ENCODE assay signal across 18 cellular contexts in genomic region chr1:153506386-153506785, GRCh38. TPM values are rescaled to one million over a fixed set of nuclear protein-coding genes. Genes with fewer than 3 reads are reported as not detected.
DNase-seq lines count a peak whose midpoint lies in the region; ATAC-seq and TF ChIP-seq lines count a peak whose summit lies in the region.
"Had no signal": no experiment of that assay in that cellular context is flagged by ENCODE, and none has a peak within 500 bp of the region (broad histone marks: within the 10 kb centered on the region; RNA-seq: fewer than 3 reads in every experiment).

No MANE protein-coding gene starts in this region.

- POLR2A ChIA-PET in SK-N-SH (lab: Yijun Ruan, JAX) = no interaction called here

- no peak overlapping the region for H3K9ac ChIP-seq in SK-N-SH

- CTCF ChIA-PET in SK-N-SH (lab: Yijun Ruan, JAX) = interaction anchor here (1.2 to 18.0 kb wide), 3 partner anchors 12 to 112 kb away, joined by 3 to 283 read pairs (median 22); no protein-coding TSS in a partner anchor

- intact Hi-C loops in ovary (cut with DNase I) = no loop called here

- no peak for TF ChIP-seq RAD21 in SK-N-SH (IDR thresholded peaks at IDR 0.05; ENCODE audit: low read length)

- DNase-seq in SK-N-SH = no peak
- DNase-seq in ovary = peak; percentile 46 to 75 (median 68)
- DNase-seq in kidney glomerular epithelial cell (lab: John Stamatoyannopoulos, UW) = no peak
- DNase-seq: activated naive CD4-positive, alpha-beta T cell treated with Interleukin-2 at 50 U/mL for 16 hours; DMS153; NCI-H1092 treated with DMSO at 0.1 percent for 48 hours; NCI-H2171; stimulated activated CD4-positive, alpha-beta T cell treated with anti-CD3 and anti-CD28 coated beads, Interleukin-12 subunit alpha, Interleukin-12 subunit beta, amount 100 ng/mL, for 4 hours; T-helper 2 cell had no signal

- TF ChIP-seq EP300 in SK-N-SH (IDR thresholded peaks at IDR 0.05; ENCODE audit: borderline replicate concordance in 1 of 2, low read depth in 1 of 2, low read length in 1 of 2) (no peak), gastroesophageal sphincter (IDR thresholded peaks at IDR 0.05) (no peak), ovary (IDR thresholded peaks at IDR 0.05) (no peak)

- no peak overlapping the region for H2AFZ ChIP-seq in SK-N-SH (ENCODE audit: low read depth)

- H3K27ac ChIP-seq in SK-N-SH (ENCODE audit: low read depth in 2 of 2, low read length in 1 of 2) = peak overlapping the region in 1 of 2 experiments; percentile 86; a peak in 3 of 4 replicates
- H3K27ac ChIP-seq in gastroesophageal sphincter = peak overlapping the region; percentile 43 to 88 (median 82)
- H3K27ac ChIP-seq in ovary = peak overlapping the region; percentile 40 to 46
- peak overlapping the region; percentile 13 for H3K27ac ChIP-seq in urinary bladder (ENCODE audit: low read depth)
- H3K27ac ChIP-seq: 22Rv1 had no signal

- no peak overlapping the region for H3K4me3 ChIP-seq in SK-N-SH (ENCODE audit: low read depth in 2 of 2, low read length in 1 of 2)
- H3K4me3 ChIP-seq in gastroesophageal sphincter = no peak overlapping the region
- no peak overlapping the region for H3K4me3 ChIP-seq in ovary
- no peak overlapping the region for H3K4me3 ChIP-seq in urinary bladder (ENCODE audit: low read depth, low read length)
- H3K4me3 ChIP-seq: lung had no signal

- H4K20me1 ChIP-seq in SK-N-SH (ENCODE audit: insufficient read depth) = no peaks in the 10 kb centered on the region

- 95% methylated on average over 5 of the region's 5 CpGs for WGBS in SK-N-SH (ENCODE audit: low lambda C conversion rate)
- WGBS in gastroesophageal sphincter (ENCODE audit: low coverage in 1 of 2), 2 donors = 53 to 65% methylated on average over 2 to 5 of the region's 5 CpGs
- WGBS in ovary, 3 donors = 28 to 31% (median 29%) methylated on average over 5 of the region's 5 CpGs
- 72% methylated on average over 5 of the region's 5 CpGs for WGBS in urinary bladder

- TF ChIP-seq CTCF in SK-N-SH (IDR thresholded peaks at IDR 0.05) (no peak), gastroesophageal sphincter (IDR thresholded peaks at IDR 0.05) (no peak), ovary (IDR thresholded peaks at IDR 0.05) (no peak)

- H3K4me2 ChIP-seq in SK-N-SH = peak overlapping the region; percentile 57

- peaks cover 7 to 20% of the 10 kb centered on the region in 2 experiments; a peak in 3 of 4 replicates for H3K4me1 ChIP-seq in SK-N-SH (ENCODE audit: control insufficient read depth in 1 of 2, insufficient read depth in 2 of 2, low read depth in 1 of 2, low read length in 1 of 2)
- peaks cover 3 to 36% (median 18%) of the 10 kb centered on the region in 3 donors for H3K4me1 ChIP-seq in gastroesophageal sphincter
- H3K4me1 ChIP-seq in ovary (ENCODE audit: insufficient read depth) = peaks cover 18% of the 10 kb centered on the region
- no peaks in the 10 kb centered on the region for H3K4me1 ChIP-seq in urinary bladder (ENCODE audit: insufficient read depth)

- no peaks in the 10 kb centered on the region for H3K79me2 ChIP-seq in SK-N-SH (ENCODE audit: insufficient read depth)

- no peak for TF ChIP-seq POLR2A in gastroesophageal sphincter (IDR thresholded peaks at IDR 0.05)
- no peak for TF ChIP-seq POLR2A in ovary (IDR thresholded peaks at IDR 0.05)

- H3F3A ChIP-seq in SK-N-SH (replicated peaks; ENCODE audit: insufficient read depth) = peaks cover 26% of the 10 kb centered on the region

- no peaks in the 10 kb centered on the region for H3K36me3 ChIP-seq in SK-N-SH (replicated peaks in 1 of 2; ENCODE audit: control insufficient read depth in 1 of 2, insufficient read depth in 2 of 2, low read length in 1 of 2)
- H3K36me3 ChIP-seq in gastroesophageal sphincter = no peaks in the 10 kb centered on the region
- no peaks in the 10 kb centered on the region for H3K36me3 ChIP-seq in ovary
- H3K36me3 ChIP-seq in urinary bladder (ENCODE audit: insufficient read depth) = no peaks in the 10 kb centered on the region

- no peaks in the 10 kb centered on the region for H3K9me2 ChIP-seq in SK-N-SH

- H3K27me3 ChIP-seq in SK-N-SH (ENCODE audit: insufficient read depth) (no peaks in the 10 kb centered on the region), gastroesophageal sphincter (no peaks in the 10 kb centered on the region), ovary (no peaks in the 10 kb centered on the region)

- ATAC-seq in SK-N-SH treated with all-trans-retinoic acid at 6 μM for 48 hours = no peak
- ATAC-seq in gastroesophageal sphincter = no peak
- no peak for ATAC-seq in GM18498 (IDR thresholded peaks at IDR 0.05; ENCODE audit: unreplicated experiment)
- ATAC-seq in GM19395 (IDR thresholded peaks at IDR 0.05; ENCODE audit: unreplicated experiment) = no peak
- ATAC-seq: activated CD4-positive, CD25-positive, alpha-beta regulatory T cell treated with anti-CD3 and anti-CD28 coated beads, Interleukin-2, amount 50 U/mL, for 24 hours had no signal

- H3K9me3 ChIP-seq in SK-N-SH (no peaks in the 10 kb centered on the region), gastroesophageal sphincter (no peaks in the 10 kb centered on the region), ovary (no peaks in the 10 kb centered on the region)

TF ChIP-seq in SK-N-SH, 30 proteins besides CTCF, POLR2A, EP300 and RAD21 (continues in another document):
- TF ChIP-seq SMC3 (IDR thresholded peaks at IDR 0.05; ENCODE audit: low read depth, low read length) = no peak
- TF ChIP-seq MEF2A (IDR thresholded peaks at IDR 0.05; ENCODE audit: borderline replicate concordance, low read depth) = no peak
- no peak for TF ChIP-seq IRF3 (IDR thresholded peaks at IDR 0.05; ENCODE audit: low read depth, low read length)
- TF ChIP-seq POLR2AphosphoS5 (IDR thresholded peaks at IDR 0.05; ENCODE audit: low read depth, low read length) = no peak
- no peak for TF ChIP-seq ELF1 (IDR thresholded peaks at IDR 0.05)

TF ChIP-seq in SK-N-SH treated with all-trans-retinoic acid at 6 μM for 48 hours, 23 proteins besides CTCF, POLR2A, EP300 and RAD21 (continues in another document):
- TF ChIP-seq OSR1 (CRISPR knock-in tag; IDR thresholded peaks at IDR 0.05) (no peak), GLIS3 (CRISPR knock-in tag; IDR thresholded peaks at IDR 0.05) (no peak), SNAI2 (CRISPR knock-in tag; IDR thresholded peaks at IDR 0.05) (no peak), ZFP30 (CRISPR knock-in tag; IDR thresholded peaks at IDR 0.05) (no peak), ZNF8 (CRISPR knock-in tag; IDR thresholded peaks at IDR 0.05) (no peak)
- TF ChIP-seq, protein P1, sequence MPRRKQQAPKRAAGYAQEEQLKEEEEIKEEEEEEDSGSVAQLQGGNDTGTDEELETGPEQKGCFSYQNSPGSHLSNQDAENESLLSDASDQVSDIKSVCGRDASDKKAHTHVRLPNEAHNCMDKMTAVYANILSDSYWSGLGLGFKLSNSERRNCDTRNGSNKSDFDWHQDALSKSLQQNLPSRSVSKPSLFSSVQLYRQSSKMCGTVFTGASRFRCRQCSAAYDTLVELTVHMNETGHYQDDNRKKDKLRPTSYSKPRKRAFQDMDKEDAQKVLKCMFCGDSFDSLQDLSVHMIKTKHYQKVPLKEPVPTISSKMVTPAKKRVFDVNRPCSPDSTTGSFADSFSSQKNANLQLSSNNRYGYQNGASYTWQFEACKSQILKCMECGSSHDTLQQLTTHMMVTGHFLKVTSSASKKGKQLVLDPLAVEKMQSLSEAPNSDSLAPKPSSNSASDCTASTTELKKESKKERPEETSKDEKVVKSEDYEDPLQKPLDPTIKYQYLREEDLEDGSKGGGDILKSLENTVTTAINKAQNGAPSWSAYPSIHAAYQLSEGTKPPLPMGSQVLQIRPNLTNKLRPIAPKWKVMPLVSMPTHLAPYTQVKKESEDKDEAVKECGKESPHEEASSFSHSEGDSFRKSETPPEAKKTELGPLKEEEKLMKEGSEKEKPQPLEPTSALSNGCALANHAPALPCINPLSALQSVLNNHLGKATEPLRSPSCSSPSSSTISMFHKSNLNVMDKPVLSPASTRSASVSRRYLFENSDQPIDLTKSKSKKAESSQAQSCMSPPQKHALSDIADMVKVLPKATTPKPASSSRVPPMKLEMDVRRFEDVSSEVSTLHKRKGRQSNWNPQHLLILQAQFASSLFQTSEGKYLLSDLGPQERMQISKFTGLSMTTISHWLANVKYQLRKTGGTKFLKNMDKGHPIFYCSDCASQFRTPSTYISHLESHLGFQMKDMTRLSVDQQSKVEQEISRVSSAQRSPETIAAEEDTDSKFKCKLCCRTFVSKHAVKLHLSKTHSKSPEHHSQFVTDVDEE (CRISPR knock-in tag; IDR thresholded peaks at IDR 0.05) = no peak

RNA-seq across cellular contexts. Expression of gene S100A6, which starts 29.4 kb away (rescaled TPM):
- polyA plus RNA-seq in SK-N-SH (2012; rRNA removed) (844 and 895 TPM in 2 replicates), ovary (100 to 1,000 TPM; 587 to 764 TPM), urinary bladder (1,706 TPM)
- polyA plus RNA-seq in SK-N-SH (2012; cell fraction: cytosol; rRNA removed) = 725 and 778 TPM in 2 replicates
- polyA plus RNA-seq in SK-N-SH (2012; cell fraction: nucleus; rRNA removed) = 349 and 492 TPM in 2 replicates
- total RNA-seq in gastroesophageal sphincter (100 to 1,000 TPM; 595 to 840 (median 634) TPM), ovary (100 to 1,000 TPM; 170 to 646 (median 456) TPM), urinary bladder (322 TPM)

RNA-seq across cellular contexts. Expression of gene S100A5, which starts 34.3 kb away (rescaled TPM):
- polyA plus RNA-seq in SK-N-SH (2012; rRNA removed) = 0.15 TPM in 1 of 2 replicates, not detected in the other
- 0.12 TPM in 1 of 2 replicates, not detected in the other for polyA plus RNA-seq in SK-N-SH (2012; cell fraction: cytosol; rRNA removed)
- not detected in 2 replicates for polyA plus RNA-seq in SK-N-SH (2012; cell fraction: nucleus; rRNA removed)
- total RNA-seq in gastroesophageal sphincter = not detected
- total RNA-seq in ovary = not detected
- not detected for polyA plus RNA-seq in ovary
- total RNA-seq in urinary bladder = not detected
- polyA plus RNA-seq in urinary bladder = 0.42 TPM
- total RNA-seq: subcutaneous adipose tissue had no signal

RNA-seq across cellular contexts. Expression of gene S100A4, which starts 39.2 kb away (rescaled TPM):
- 24.6 and 25.4 TPM in 2 replicates for polyA plus RNA-seq in SK-N-SH (2012; rRNA removed)
- 19.7 and 25.3 TPM in 2 replicates for polyA plus RNA-seq in SK-N-SH (2012; cell fraction: cytosol; rRNA removed)
- polyA plus RNA-seq in SK-N-SH (2012; cell fraction: nucleus; rRNA removed) = 8.0 and 9.0 TPM in 2 replicates
- 100 to 1,000 TPM; 135 to 345 (median 259) TPM for total RNA-seq in gastroesophageal sphincter
- total RNA-seq in ovary = 10 to 100 TPM; 12.7 to 85.5 (median 37.3) TPM
- 100 to 1,000 TPM; 104 to 160 TPM for polyA plus RNA-seq in ovary
- total RNA-seq in urinary bladder = 113 TPM
- polyA plus RNA-seq in urinary bladder = 440 TPM

RNA-seq across cellular contexts. Expression of gene S100A3, which starts 42.7 kb away (rescaled TPM):
- polyA plus RNA-seq in SK-N-SH (2012; rRNA removed) = 11.8 and 13.1 TPM in 2 replicates
- polyA plus RNA-seq in SK-N-SH (2012; cell fraction: cytosol; rRNA removed) = 7.1 and 10.2 TPM in 2 replicates
- polyA plus RNA-seq in SK-N-SH (2012; cell fraction: nucleus; rRNA removed) = 5.7 and 6.0 TPM in 2 replicates
- 1 to 10 TPM in 2 of 4 donors, under 1 TPM in 1, not detected in 1; 0.69 to 6.0 (median 1.1) TPM for total RNA-seq in gastroesophageal sphincter
- 1 to 10 TPM in 3 of 7 donors, under 1 TPM in 1, not detected in 3; 0.48 to 2.5 (median 1.3) TPM for total RNA-seq in ovary
- 1 to 10 TPM in 1 of 2 donors, not detected in 1; 2.2 TPM for polyA plus RNA-seq in ovary
- total RNA-seq in urinary bladder = not detected
- 5.2 TPM for polyA plus RNA-seq in urinary bladder

RNA-seq across cellular contexts. Expression of gene S100A7, which starts 45.9 kb away (rescaled TPM):
- polyA plus RNA-seq in SK-N-SH (2012; rRNA removed) (not detected in 2 replicates), ovary (not detected), urinary bladder (not detected)
- polyA plus RNA-seq in SK-N-SH (2012; cell fraction: cytosol; rRNA removed) = not detected in 2 replicates
- not detected in 2 replicates for polyA plus RNA-seq in SK-N-SH (2012; cell fraction: nucleus; rRNA removed)
- total RNA-seq in gastroesophageal sphincter (100 to 1,000 TPM in 1 of 4 donors, 10 to 100 TPM in 1, not detected in 2; 33.0 to 253 TPM), ovary (under 1 TPM in 1 of 7 donors, not detected in 6; 0.97 TPM), urinary bladder (not detected)
- total RNA-seq: lung, subcutaneous adipose tissue had no signal

Comparison
In these comparisons a context has a peak if more than half of its experiments do, and no peak if none do; other contexts are left out.
1. DNase-seq: peak in ovary (5 of 5); none in SK-N-SH (single experiment) and kidney glomerular epithelial cell (single experiment).